Comparison of ENCODE assay signal across 1 cellular context in genomic region chr15:70091649-70092461, GRCh38.
TF ChIP-seq lines count a peak whose summit lies in the region.

No MANE protein-coding gene starts in this region.

TF ChIP-seq in K562, 482 proteins besides CTCF, POLR2A, EP300 and RAD21 (continued from another document and continues in another):
- 0 out of 2 replicates have a peak, but pooled peaks have one; percentile 29 for TF ChIP-seq VEZF1 (CRISPR knock-in tag; IDR thresholded peaks at IDR 0.05)
- TF ChIP-seq ZNF212 (CRISPR knock-in tag; IDR thresholded peaks at IDR 0.05): no peak
- 0 out of 2 replicates have a peak, but pooled peaks have one; percentile 14 for TF ChIP-seq ZNF239 (CRISPR knock-in tag; IDR thresholded peaks at IDR 0.05)
- no peak for TF ChIP-seq SREBF2 (CRISPR knock-in tag; IDR thresholded peaks at IDR 0.05)
- no peak for TF ChIP-seq ZNF274 (IDR thresholded peaks at IDR 0.05; ENCODE audit: borderline replicate concordance, low read depth, low read length)
- peak; percentile 64; the same call in 1 of the 2 replicates for TF ChIP-seq TOE1 (IDR thresholded peaks at IDR 0.05; ENCODE audit: borderline replicate concordance)
- no peak for TF ChIP-seq TOE1 (CRISPR knock-in tag; IDR thresholded peaks at IDR 0.05; ENCODE audit: borderline replicate concordance, low read depth)
- peak in 1 of 2 experiments; percentile 53; a peak in 1 of 4 replicates for TF ChIP-seq MNT (conservative IDR thresholded peaks at IDR 0.05)
- TF ChIP-seq MCM7 (IDR thresholded peaks at IDR 0.05): no peak
- TF ChIP-seq, protein P1, sequence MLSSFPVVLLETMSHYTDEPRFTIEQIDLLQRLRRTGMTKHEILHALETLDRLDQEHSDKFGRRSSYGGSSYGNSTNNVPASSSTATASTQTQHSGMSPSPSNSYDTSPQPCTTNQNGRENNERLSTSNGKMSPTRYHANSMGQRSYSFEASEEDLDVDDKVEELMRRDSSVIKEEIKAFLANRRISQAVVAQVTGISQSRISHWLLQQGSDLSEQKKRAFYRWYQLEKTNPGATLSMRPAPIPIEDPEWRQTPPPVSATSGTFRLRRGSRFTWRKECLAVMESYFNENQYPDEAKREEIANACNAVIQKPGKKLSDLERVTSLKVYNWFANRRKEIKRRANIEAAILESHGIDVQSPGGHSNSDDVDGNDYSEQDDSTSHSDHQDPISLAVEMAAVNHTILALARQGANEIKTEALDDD (IDR thresholded peaks at IDR 0.05): peak; percentile 97
- TF ChIP-seq, protein P2, sequence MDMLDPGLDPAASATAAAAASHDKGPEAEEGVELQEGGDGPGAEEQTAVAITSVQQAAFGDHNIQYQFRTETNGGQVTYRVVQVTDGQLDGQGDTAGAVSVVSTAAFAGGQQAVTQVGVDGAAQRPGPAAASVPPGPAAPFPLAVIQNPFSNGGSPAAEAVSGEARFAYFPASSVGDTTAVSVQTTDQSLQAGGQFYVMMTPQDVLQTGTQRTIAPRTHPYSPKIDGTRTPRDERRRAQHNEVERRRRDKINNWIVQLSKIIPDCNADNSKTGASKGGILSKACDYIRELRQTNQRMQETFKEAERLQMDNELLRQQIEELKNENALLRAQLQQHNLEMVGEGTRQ (CRISPR knock-in tag; IDR thresholded peaks at IDR 0.05): peak; percentile 37; the same call in 1 of the 2 replicates
- no peak for TF ChIP-seq HINFP (tag; conservative IDR thresholded peaks at IDR 0.05; ENCODE audit: low read depth)
- peak; percentile 68 for TF ChIP-seq FOXM1 (IDR thresholded peaks at IDR 0.05; ENCODE audit: low read depth)
- TF ChIP-seq FOXM1 (CRISPR knock-in tag; IDR thresholded peaks at IDR 0.05; ENCODE audit: low read depth): no peak
- TF ChIP-seq, protein P3, sequence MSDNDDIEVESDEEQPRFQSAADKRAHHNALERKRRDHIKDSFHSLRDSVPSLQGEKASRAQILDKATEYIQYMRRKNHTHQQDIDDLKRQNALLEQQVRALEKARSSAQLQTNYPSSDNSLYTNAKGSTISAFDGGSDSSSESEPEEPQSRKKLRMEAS (CRISPR knock-in tag; IDR thresholded peaks at IDR 0.05): no peak
- TF ChIP-seq TGIF2 (CRISPR knock-in tag; IDR thresholded peaks at IDR 0.05): no peak
- TF ChIP-seq BRF1 (IDR thresholded peaks at IDR 0.05; ENCODE audit: borderline replicate concordance, extremely low read depth, insufficient read length): no peak
- TF ChIP-seq ZNF445 (CRISPR knock-in tag; IDR thresholded peaks at IDR 0.05; ENCODE audit: low read depth): no peak
- TF ChIP-seq ARNT (IDR thresholded peaks at IDR 0.05): peak in 1 of 2 experiments; percentile 70; a peak in 1 of 4 replicates
- TF ChIP-seq ZEB2 (IDR thresholded peaks at IDR 0.05): peak; percentile 73
- TF ChIP-seq RBFOX2 (IDR thresholded peaks at IDR 0.05; ENCODE audit: low read depth, low read length): 0 out of 2 replicates have a peak, but pooled peaks have one; percentile 12
- TF ChIP-seq, protein P4, sequence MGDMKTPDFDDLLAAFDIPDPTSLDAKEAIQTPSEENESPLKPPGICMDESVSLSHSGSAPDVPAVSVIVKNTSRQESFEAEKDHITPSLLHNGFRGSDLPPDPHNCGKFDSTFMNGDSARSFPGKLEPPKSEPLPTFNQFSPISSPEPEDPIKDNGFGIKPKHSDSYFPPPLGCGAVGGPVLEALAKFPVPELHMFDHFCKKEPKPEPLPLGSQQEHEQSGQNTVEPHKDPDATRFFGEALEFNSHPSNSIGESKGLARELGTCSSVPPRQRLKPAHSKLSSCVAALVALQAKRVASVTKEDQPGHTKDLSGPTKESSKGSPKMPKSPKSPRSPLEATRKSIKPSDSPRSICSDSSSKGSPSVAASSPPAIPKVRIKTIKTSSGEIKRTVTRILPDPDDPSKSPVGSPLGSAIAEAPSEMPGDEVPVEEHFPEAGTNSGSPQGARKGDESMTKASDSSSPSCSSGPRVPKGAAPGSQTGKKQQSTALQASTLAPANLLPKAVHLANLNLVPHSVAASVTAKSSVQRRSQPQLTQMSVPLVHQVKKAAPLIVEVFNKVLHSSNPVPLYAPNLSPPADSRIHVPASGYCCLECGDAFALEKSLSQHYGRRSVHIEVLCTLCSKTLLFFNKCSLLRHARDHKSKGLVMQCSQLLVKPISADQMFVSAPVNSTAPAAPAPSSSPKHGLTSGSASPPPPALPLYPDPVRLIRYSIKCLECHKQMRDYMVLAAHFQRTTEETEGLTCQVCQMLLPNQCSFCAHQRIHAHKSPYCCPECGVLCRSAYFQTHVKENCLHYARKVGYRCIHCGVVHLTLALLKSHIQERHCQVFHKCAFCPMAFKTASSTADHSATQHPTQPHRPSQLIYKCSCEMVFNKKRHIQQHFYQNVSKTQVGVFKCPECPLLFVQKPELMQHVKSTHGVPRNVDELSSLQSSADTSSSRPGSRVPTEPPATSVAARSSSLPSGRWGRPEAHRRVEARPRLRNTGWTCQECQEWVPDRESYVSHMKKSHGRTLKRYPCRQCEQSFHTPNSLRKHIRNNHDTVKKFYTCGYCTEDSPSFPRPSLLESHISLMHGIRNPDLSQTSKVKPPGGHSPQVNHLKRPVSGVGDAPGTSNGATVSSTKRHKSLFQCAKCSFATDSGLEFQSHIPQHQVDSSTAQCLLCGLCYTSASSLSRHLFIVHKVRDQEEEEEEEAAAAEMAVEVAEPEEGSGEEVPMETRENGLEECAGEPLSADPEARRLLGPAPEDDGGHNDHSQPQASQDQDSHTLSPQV (IDR thresholded peaks at IDR 0.05): peak; percentile 57; the same call in 1 of the 2 replicates
- no peak for TF ChIP-seq RBM39 (optimal IDR thresholded peaks at IDR 0.05; ENCODE audit: low read depth, low read length)
- TF ChIP-seq EGR1 (conservative IDR thresholded peaks at IDR 0.05): no peak
- TF ChIP-seq RCOR1 (IDR thresholded peaks at IDR 0.05; ENCODE audit: borderline replicate concordance in 1 of 2, low read depth in 2 of 2, low read length in 2 of 2): peak in 1 of 2 experiments; percentile 97; a peak in 2 of 4 replicates
- peak; percentile 69 for TF ChIP-seq BCOR (IDR thresholded peaks at IDR 0.05)
- peak in 1 of 2 experiments; percentile 28; a peak in 1 of 4 replicates for TF ChIP-seq SIN3A (IDR thresholded peaks at IDR 0.05; ENCODE audit: borderline replicate concordance in 2 of 2, control insufficient read depth in 1 of 2, low read depth in 2 of 2, low read length in 2 of 2)
- TF ChIP-seq SRSF7 (optimal IDR thresholded peaks at IDR 0.05; ENCODE audit: low read depth, low read length): no peak
- no peak for TF ChIP-seq SNRNP70 (optimal IDR thresholded peaks at IDR 0.05; ENCODE audit: low read depth, low read length)
- TF ChIP-seq HSF4 (CRISPR knock-in tag; IDR thresholded peaks at IDR 0.05; ENCODE audit: borderline replicate concordance): no peak
- TF ChIP-seq TRIM28 (IDR thresholded peaks at IDR 0.05): 0 out of 2 replicates have a peak, but pooled peaks have one; percentile 34
- peak; percentile 56 for TF ChIP-seq ZFX (CRISPR knock-in tag; IDR thresholded peaks at IDR 0.05)
- TF ChIP-seq, protein P5, sequence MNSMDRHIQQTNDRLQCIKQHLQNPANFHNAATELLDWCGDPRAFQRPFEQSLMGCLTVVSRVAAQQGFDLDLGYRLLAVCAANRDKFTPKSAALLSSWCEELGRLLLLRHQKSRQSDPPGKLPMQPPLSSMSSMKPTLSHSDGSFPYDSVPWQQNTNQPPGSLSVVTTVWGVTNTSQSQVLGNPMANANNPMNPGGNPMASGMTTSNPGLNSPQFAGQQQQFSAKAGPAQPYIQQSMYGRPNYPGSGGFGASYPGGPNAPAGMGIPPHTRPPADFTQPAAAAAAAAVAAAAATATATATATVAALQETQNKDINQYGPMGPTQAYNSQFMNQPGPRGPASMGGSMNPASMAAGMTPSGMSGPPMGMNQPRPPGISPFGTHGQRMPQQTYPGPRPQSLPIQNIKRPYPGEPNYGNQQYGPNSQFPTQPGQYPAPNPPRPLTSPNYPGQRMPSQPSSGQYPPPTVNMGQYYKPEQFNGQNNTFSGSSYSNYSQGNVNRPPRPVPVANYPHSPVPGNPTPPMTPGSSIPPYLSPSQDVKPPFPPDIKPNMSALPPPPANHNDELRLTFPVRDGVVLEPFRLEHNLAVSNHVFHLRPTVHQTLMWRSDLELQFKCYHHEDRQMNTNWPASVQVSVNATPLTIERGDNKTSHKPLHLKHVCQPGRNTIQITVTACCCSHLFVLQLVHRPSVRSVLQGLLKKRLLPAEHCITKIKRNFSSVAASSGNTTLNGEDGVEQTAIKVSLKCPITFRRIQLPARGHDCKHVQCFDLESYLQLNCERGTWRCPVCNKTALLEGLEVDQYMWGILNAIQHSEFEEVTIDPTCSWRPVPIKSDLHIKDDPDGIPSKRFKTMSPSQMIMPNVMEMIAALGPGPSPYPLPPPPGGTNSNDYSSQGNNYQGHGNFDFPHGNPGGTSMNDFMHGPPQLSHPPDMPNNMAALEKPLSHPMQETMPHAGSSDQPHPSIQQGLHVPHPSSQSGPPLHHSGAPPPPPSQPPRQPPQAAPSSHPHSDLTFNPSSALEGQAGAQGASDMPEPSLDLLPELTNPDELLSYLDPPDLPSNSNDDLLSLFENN (IDR thresholded peaks at IDR 0.05; ENCODE audit: low read depth in 2 of 2, low read length in 2 of 2): peak in 1 of 2 experiments; percentile 61; a peak in 1 of 4 replicates
- no peak for TF ChIP-seq ZNF57 (CRISPR knock-in tag; IDR thresholded peaks at IDR 0.05)
- TF ChIP-seq FOXO4 (CRISPR knock-in tag; IDR thresholded peaks at IDR 0.05): no peak
- TF ChIP-seq MTA2 (IDR thresholded peaks at IDR 0.05; ENCODE audit: low read depth): peak; percentile 68
- TF ChIP-seq TAF7 (tag; IDR thresholded peaks at IDR 0.05): no peak
- TF ChIP-seq NR2C2 (CRISPR knock-in tag; IDR thresholded peaks at IDR 0.05): no peak
- 0 out of 2 replicates have a peak, but pooled peaks have one; percentile 61 for TF ChIP-seq NR2C2 (tag; IDR thresholded peaks at IDR 0.05)
- peak; percentile 69; the same call in 1 of the 2 replicates for TF ChIP-seq NCOA1 (IDR thresholded peaks at IDR 0.05; ENCODE audit: low read depth)
- TF ChIP-seq SMARCE1 (IDR thresholded peaks at IDR 0.05): peak; percentile 91
- TF ChIP-seq, protein P6, sequence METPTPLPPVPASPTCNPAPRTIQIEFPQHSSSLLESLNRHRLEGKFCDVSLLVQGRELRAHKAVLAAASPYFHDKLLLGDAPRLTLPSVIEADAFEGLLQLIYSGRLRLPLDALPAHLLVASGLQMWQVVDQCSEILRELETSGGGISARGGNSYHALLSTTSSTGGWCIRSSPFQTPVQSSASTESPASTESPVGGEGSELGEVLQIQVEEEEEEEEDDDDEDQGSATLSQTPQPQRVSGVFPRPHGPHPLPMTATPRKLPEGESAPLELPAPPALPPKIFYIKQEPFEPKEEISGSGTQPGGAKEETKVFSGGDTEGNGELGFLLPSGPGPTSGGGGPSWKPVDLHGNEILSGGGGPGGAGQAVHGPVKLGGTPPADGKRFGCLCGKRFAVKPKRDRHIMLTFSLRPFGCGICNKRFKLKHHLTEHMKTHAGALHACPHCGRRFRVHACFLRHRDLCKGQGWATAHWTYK (CRISPR knock-in tag; IDR thresholded peaks at IDR 0.05): peak; percentile 46; the same call in 1 of the 2 replicates
- no peak for TF ChIP-seq ZBTB5 (IDR thresholded peaks at IDR 0.05)
